ENCODE assay signal across 15 cellular contexts in the genomic region with DNA sequence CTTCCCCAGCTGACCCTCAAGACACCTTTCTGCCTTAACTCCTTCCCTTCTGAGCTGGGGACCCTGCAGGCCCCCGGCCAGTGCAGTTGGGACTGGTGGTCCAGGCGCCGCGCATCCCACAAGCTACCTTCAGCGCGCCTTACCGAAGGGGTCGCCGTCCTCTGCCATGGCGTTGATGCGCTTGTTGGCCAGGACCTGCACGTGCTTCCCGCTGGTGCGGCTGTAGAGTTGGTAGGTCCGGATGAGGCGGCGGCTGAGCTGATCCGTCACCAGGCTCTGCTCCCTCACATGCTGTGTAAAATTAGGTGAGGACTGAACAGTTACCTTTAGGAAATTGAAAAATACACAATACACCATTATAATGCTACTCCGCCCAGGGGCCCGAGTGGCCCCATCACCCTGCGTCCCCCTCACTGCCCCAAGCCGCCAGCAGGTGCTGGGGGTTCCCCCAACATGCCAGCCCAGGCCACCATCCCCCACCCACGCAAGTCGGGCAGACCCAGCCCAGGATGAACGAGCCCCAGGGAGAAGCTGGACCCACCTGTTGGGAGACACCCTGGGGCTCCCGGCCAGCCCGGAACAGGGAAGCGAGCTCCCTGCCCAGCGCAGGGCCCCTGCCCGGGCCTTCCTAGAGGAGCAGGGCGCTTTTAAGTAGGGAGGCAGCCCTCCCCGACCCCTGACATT.
DNase-seq lines count a peak whose midpoint lies in the region; ATAC-seq and TF ChIP-seq lines count a peak whose summit lies in the region.
"Had no signal": no experiment of that assay in that cellular context is flagged by ENCODE, and none has a peak within 500 bp of the region (broad histone marks: within the 10 kb centered on the region; RNA-seq: fewer than 3 reads in every experiment).

No MANE protein-coding gene starts in this region.

- no peak for TF ChIP-seq CTCF in brain microvascular endothelial cell (IDR thresholded peaks at IDR 0.05; ENCODE audit: low read depth, low read length, missing control alignments)

- peaks cover 56% of the 10 kb centered on the region for H3K27me3 ChIP-seq in brain microvascular endothelial cell (replicated peaks)

- peaks cover 20% of the 10 kb centered on the region for H3K36me3 Mint-ChIP-seq in activated T-cell treated with anti-CD3 and anti-CD28 coated beads, Interleukin-2, amount 50 U/mL, for 24 hours (ENCODE audit: low read depth)
- H3K36me3 Mint-ChIP-seq in stimulated activated naive B cell treated with anti-CD40 and anti-IgM and Interleukin-4, amounts not matched to agents 10 μg/mL and 1 μg/mL and 100 μg/mL, for 72 hours, result peaks cover 10 to 16% of the 10 kb centered on the region in 2 donors

- no peaks in the 10 kb centered on the region for H3K36me3 ChIP-seq in brain microvascular endothelial cell (replicated peaks)

- in situ Hi-C loops in brain microvascular endothelial cell (cut with HindIII; ENCODE audit: low pct_ligation_motif_present, low sequenced_read_pairs), result no loop called here

- peaks cover 72% of the 10 kb centered on the region for H3K27me3 Mint-ChIP-seq in activated T-cell treated with anti-CD3 and anti-CD28 coated beads, Interleukin-2, amount 50 U/mL, for 24 hours
- peaks cover 71 to 78% of the 10 kb centered on the region in 2 donors for H3K27me3 Mint-ChIP-seq in stimulated activated naive B cell treated with anti-CD40 and anti-IgM and Interleukin-4, amounts not matched to agents 10 μg/mL and 1 μg/mL and 100 μg/mL, for 72 hours

- ATAC-seq in stimulated activated naive B cell treated with anti-CD40 and anti-IgM and Interleukin-4, amounts not matched to agents 10 μg/mL and 1 μg/mL and 100 μg/mL, for 72 hours (replicated peaks), result peak; percentile 31 to 42
- no peak for ATAC-seq in HG03460 (IDR thresholded peaks at IDR 0.05; ENCODE audit: unreplicated experiment)
- ATAC-seq: A549 had no signal

- peak; percentile 66 for DNase-seq in activated CD8-positive, alpha-beta memory T cell treated with anti-CD3 and anti-CD28 coated beads for 24 hours
- no peak for DNase-seq in activated CD8-positive, alpha-beta memory T cell treated with anti-CD3 and anti-CD28 coated beads, Interleukin-2, amount 50 U/mL, for 4 hours
- DNase-seq in activated T-cell treated with anti-CD3 and anti-CD28 coated beads, Interleukin-2, amount 50 U/mL, for 24 hours, result peak; percentile 45
- DNase-seq in left kidney (ENCODE audit: low read depth, low spot score), result peak; percentile 58
- no peak for DNase-seq in stimulated activated naive B cell treated with anti-CD40 and anti-IgM and Interleukin-4, amounts not matched to agents 10 μg/mL and 1 μg/mL and 100 μg/mL, for 72 hours
- DNase-seq in brain microvascular endothelial cell, result no peak
- no peak for DNase-seq in activated CD4-positive, alpha-beta T cell treated with anti-CD3 and anti-CD28 coated beads for 1 hour
- DNase-seq: DMS53; NCI-H446 treated with DMSO at 0.1 percent for 48 hours; stimulated activated CD4-positive, alpha-beta T cell treated with anti-CD3 and anti-CD28 coated beads, Interleukin-12 subunit alpha, Interleukin-12 subunit beta, amount 100 ng/mL, for 4 hours had no signal

- no peak overlapping the region for H3K27ac ChIP-seq in brain microvascular endothelial cell
- H3K27ac ChIP-seq: neutrophil had no signal

- no peak overlapping the region for H3K27ac Mint-ChIP-seq in activated T-cell treated with anti-CD3 and anti-CD28 coated beads, Interleukin-2, amount 50 U/mL, for 24 hours
- no peak overlapping the region for H3K27ac Mint-ChIP-seq in stimulated activated naive B cell treated with anti-CD40 and anti-IgM and Interleukin-4, amounts not matched to agents 10 μg/mL and 1 μg/mL and 100 μg/mL, for 72 hours
- H3K27ac Mint-ChIP-seq: dendritic cell treated with granulocyte-macrophage colony-stimulating factor and Interleukin-4, amounts not matched to agents 40 ng/mL and 50 ng/mL, for 4 days; T-helper 2 cell treated with Interferon-gamma antibody and Interleukin-4, amounts not matched to agents 5 μg/mL and 100 μg/mL, for 36 hours had no signal

- H3K9me3 Mint-ChIP-seq in activated T-cell treated with anti-CD3 and anti-CD28 coated beads, Interleukin-2, amount 50 U/mL, for 24 hours, result no peaks in the 10 kb centered on the region
- no peaks in the 10 kb centered on the region for H3K9me3 Mint-ChIP-seq in stimulated activated naive B cell treated with anti-CD40 and anti-IgM and Interleukin-4, amounts not matched to agents 10 μg/mL and 1 μg/mL and 100 μg/mL, for 72 hours
- H3K9me3 Mint-ChIP-seq: dendritic cell treated with granulocyte-macrophage colony-stimulating factor and Interleukin-4, amounts not matched to agents 40 ng/mL and 50 ng/mL, for 4 days; T-helper 2 cell treated with Interferon-gamma antibody and Interleukin-4, amounts not matched to agents 5 μg/mL and 100 μg/mL, for 36 hours had no signal

- peak overlapping the region; percentile 29 for H3K4me3 Mint-ChIP-seq in activated T-cell treated with anti-CD3 and anti-CD28 coated beads, Interleukin-2, amount 50 U/mL, for 24 hours
- peak overlapping the region; percentile 63 to 72 for H3K4me3 Mint-ChIP-seq in stimulated activated naive B cell treated with anti-CD40 and anti-IgM and Interleukin-4, amounts not matched to agents 10 μg/mL and 1 μg/mL and 100 μg/mL, for 72 hours
- H3K4me3 Mint-ChIP-seq: dendritic cell treated with granulocyte-macrophage colony-stimulating factor and Interleukin-4, amounts not matched to agents 40 ng/mL and 50 ng/mL, for 4 days; T-helper 2 cell treated with Interferon-gamma antibody and Interleukin-4, amounts not matched to agents 5 μg/mL and 100 μg/mL, for 36 hours had no signal

- H3K4me3 ChIP-seq in brain microvascular endothelial cell (ENCODE audit: low read depth, low read length), result no peak overlapping the region

- peaks cover 30% of the 10 kb centered on the region for H3K4me1 Mint-ChIP-seq in activated T-cell treated with anti-CD3 and anti-CD28 coated beads, Interleukin-2, amount 50 U/mL, for 24 hours (ENCODE audit: low read depth)
- peaks cover 30 to 49% of the 10 kb centered on the region in 2 donors for H3K4me1 Mint-ChIP-seq in stimulated activated naive B cell treated with anti-CD40 and anti-IgM and Interleukin-4, amounts not matched to agents 10 μg/mL and 1 μg/mL and 100 μg/mL, for 72 hours

Comparison
In these comparisons a context has a peak if more than half of its experiments do, and no peak if none do; other contexts are left out.
1. DNase-seq: peak in activated CD8-positive, alpha-beta memory T cell treated with anti-CD3 and anti-CD28 coated beads for 24 hours (single experiment), activated T-cell treated with anti-CD3 and anti-CD28 coated beads, Interleukin-2, amount 50 U/mL, for 24 hours (single experiment) and left kidney (single experiment); none in activated CD8-positive, alpha-beta memory T cell treated with anti-CD3 and anti-CD28 coated beads, Interleukin-2, amount 50 U/mL, for 4 hours (single experiment), stimulated activated naive B cell treated with anti-CD40 and anti-IgM and Interleukin-4, amounts not matched to agents 10 μg/mL and 1 μg/mL and 100 μg/mL, for 72 hours (single experiment), brain microvascular endothelial cell (single experiment) and activated CD4-positive, alpha-beta T cell treated with anti-CD3 and anti-CD28 coated beads for 1 hour (single experiment).